8 cellular contexts compared by ENCODE assay signal in genomic region chr19:21463449-21464105, GRCh38. TPM values are rescaled to one million over a fixed set of nuclear protein-coding genes. Genes with fewer than 3 reads are reported as not detected.
DNase-seq lines count a peak whose midpoint lies in the region; ATAC-seq and TF ChIP-seq lines count a peak whose summit lies in the region.

No MANE protein-coding gene starts in this region.

- H3K27me3 Mint-ChIP-seq in T-helper 17 cell = peaks cover 15% of the 10 kb centered on the region
- H3K27me3 Mint-ChIP-seq in natural killer cell treated with Interleukin-12 subunit alpha and Interleukin-12 subunit beta and Interleukin-15 and Interleukin-18, amount 100 ng/mL, for 72 hours = peaks cover 0 to 2% of the 10 kb centered on the region in 2 donors
- no peaks in the 10 kb centered on the region for H3K27me3 Mint-ChIP-seq in Caco-2 (ENCODE audit: insufficient read depth, unreplicated experiment)

- H3K4me3 ChIP-seq in ACC112 (ENCODE audit: low read depth, low read length) (peak overlapping the region; percentile 59), H7 (ENCODE audit: insufficient read depth, low read depth, low read length) (peak overlapping the region; percentile 86), tibial nerve (no peak overlapping the region), Caco-2 (ENCODE audit: low read depth, low read length) (no peak overlapping the region)

- no peak for TF ChIP-seq CTCF in tibial nerve (IDR thresholded peaks at IDR 0.05)
- no peak for TF ChIP-seq CTCF in GM10266 (IDR thresholded peaks at IDR 0.05; ENCODE audit: control insufficient read depth, insufficient read depth, low read depth, missing control alignments)
- TF ChIP-seq CTCF in Caco-2 (IDR thresholded peaks at IDR 0.05; ENCODE audit: insufficient read depth in 1 of 2, low read depth in 1 of 2, low read length in 1 of 2, severe bottlenecking in 1 of 2, unreplicated experiment in 1 of 2) = no peak

- peaks cover 3% of the 10 kb centered on the region for H3K9me3 Mint-ChIP-seq in natural killer cell treated with Interleukin-12 subunit alpha and Interleukin-12 subunit beta and Interleukin-15 and Interleukin-18, amount 100 ng/mL, for 72 hours
- H3K9me3 Mint-ChIP-seq in Caco-2 (ENCODE audit: unreplicated experiment) = peaks cover 16% of the 10 kb centered on the region

- no peak for TF ChIP-seq EP300 in tibial nerve (IDR thresholded peaks at IDR 0.05)

- 2 to 3% methylated on average over 25 to 38 of the region's 38 CpGs for WGBS in tibial nerve, 2 donors

- CTCF ChIA-PET in Caco-2 (lab: Charles Lee) = no interaction called here

- H3K27me3 ChIP-seq in ACC112 (ENCODE audit: insufficient read depth, low read length) (no peaks in the 10 kb centered on the region), H7 (ENCODE audit: control insufficient read depth, insufficient read depth, low read length) (no peaks in the 10 kb centered on the region), tibial nerve (no peaks in the 10 kb centered on the region), Caco-2 (replicated peaks; ENCODE audit: control insufficient read depth, insufficient read depth, low read length) (no peaks in the 10 kb centered on the region)

- H3K4me1 ChIP-seq in ACC112 (ENCODE audit: control insufficient read depth, insufficient read depth, low read length, unreplicated experiment) (no peaks in the 10 kb centered on the region), tibial nerve (no peaks in the 10 kb centered on the region), Caco-2 (no peaks in the 10 kb centered on the region)

- H2AFZ ChIP-seq in ACC112 (ENCODE audit: low read length, unreplicated experiment) = no peak overlapping the region

- H3K36me3 Mint-ChIP-seq in T-helper 17 cell (ENCODE audit: low read depth) = peaks cover 5% of the 10 kb centered on the region
- H3K36me3 Mint-ChIP-seq in natural killer cell treated with Interleukin-12 subunit alpha and Interleukin-12 subunit beta and Interleukin-15 and Interleukin-18, amount 100 ng/mL, for 72 hours = peaks cover 17% of the 10 kb centered on the region
- no peaks in the 10 kb centered on the region for H3K36me3 Mint-ChIP-seq in Caco-2 (ENCODE audit: insufficient read depth, unreplicated experiment)

- H3K36me3 ChIP-seq in ACC112 (ENCODE audit: insufficient read depth, low read length) (no peaks in the 10 kb centered on the region), H7 (replicated peaks; ENCODE audit: control insufficient read depth, insufficient read depth, low read length) (peaks cover 3% of the 10 kb centered on the region), tibial nerve (no peaks in the 10 kb centered on the region), Caco-2 (ENCODE audit: control insufficient read depth, insufficient read depth, low read length) (no peaks in the 10 kb centered on the region)

- intact Hi-C loops in Caco-2 (cut with micrococcal nuclease; ENCODE audit: unreplicated experiment) = no loop called here

- H3K9me3 ChIP-seq in T-helper 17 cell (ENCODE audit: control insufficient read depth, low read length, poor library complexity, severe bottlenecking) = no peaks in the 10 kb centered on the region
- H3K9me3 ChIP-seq in tibial nerve = peaks cover 0 to 41% (median 0%) of the 10 kb centered on the region in 4 donors
- H3K9me3 ChIP-seq in Caco-2 = peaks cover 3% of the 10 kb centered on the region; the same call in 1 of the 2 replicates

- POLR2A ChIA-PET in Caco-2 (lab: Charles Lee) = no interaction called here

- H3K4me3 Mint-ChIP-seq in T-helper 17 cell = peak overlapping the region; percentile 88
- peak overlapping the region; percentile 86 for H3K4me3 Mint-ChIP-seq in natural killer cell treated with Interleukin-12 subunit alpha and Interleukin-12 subunit beta and Interleukin-15 and Interleukin-18, amount 100 ng/mL, for 72 hours
- H3K4me3 Mint-ChIP-seq in Caco-2 (ENCODE audit: unreplicated experiment) = no peak overlapping the region

- no peak overlapping the region for H3K27ac ChIP-seq in ACC112 (ENCODE audit: low read depth, low read length)
- H3K27ac ChIP-seq in tibial nerve = no peak overlapping the region

- H3K79me2 ChIP-seq in ACC112 (ENCODE audit: control insufficient read depth, insufficient read depth, low read length, unreplicated experiment) = no peaks in the 10 kb centered on the region

- H3K4me1 Mint-ChIP-seq in T-helper 17 cell = peaks cover 4% of the 10 kb centered on the region
- H3K4me1 Mint-ChIP-seq in natural killer cell treated with Interleukin-12 subunit alpha and Interleukin-12 subunit beta and Interleukin-15 and Interleukin-18, amount 100 ng/mL, for 72 hours (ENCODE audit: low read depth in 2 of 2) = peaks cover 4 to 7% of the 10 kb centered on the region in 2 donors
- H3K4me1 Mint-ChIP-seq in Caco-2 (ENCODE audit: low read depth, unreplicated experiment) = no peaks in the 10 kb centered on the region

- peak; percentile 96 for DNase-seq in H7
- no peak for DNase-seq in T-helper 17 cell
- DNase-seq in effector CD4-positive, alpha-beta T cell = peak; percentile 15
- DNase-seq in natural killer cell treated with Interleukin-12 subunit alpha and Interleukin-12 subunit beta and Interleukin-15 and Interleukin-18, amount 100 ng/mL, for 72 hours (ENCODE audit: low spot score) = peak; percentile 76
- DNase-seq in tibial nerve (ENCODE audit: low spot score in 2 of 2) = no peak
- DNase-seq in GM10266 (ENCODE audit: extremely low spot score) = no peak
- DNase-seq in Caco-2 = no peak

- peak; percentile 89 for ATAC-seq in T-helper 17 cell
- peak; percentile 74 to 93 for ATAC-seq in natural killer cell treated with Interleukin-12 subunit alpha and Interleukin-12 subunit beta and Interleukin-15 and Interleukin-18, amount 100 ng/mL, for 72 hours

- H3K27ac Mint-ChIP-seq in T-helper 17 cell (peak overlapping the region; percentile 67), Caco-2 (ENCODE audit: unreplicated experiment) (no peak overlapping the region)
- H3K27ac Mint-ChIP-seq in natural killer cell treated with Interleukin-12 subunit alpha and Interleukin-12 subunit beta and Interleukin-15 and Interleukin-18, amount 100 ng/mL, for 72 hours = peak overlapping the region in 1 of 2 donors; percentile 47

- no peak for TF ChIP-seq POLR2A in tibial nerve (IDR thresholded peaks at IDR 0.05)

- BruUV-seq in Caco-2 (replicated peaks; lab: Mats Ljungman, UMichigan) = no TSS peak

RNA-seq across cellular contexts. Expression of gene ZNF429, which starts 41.8 kb away (rescaled TPM):
- total RNA-seq in H7 (2014; rRNA removed; shearing (Covaris generic)) = 4.8 and 5.4 TPM in 2 replicates
- 10 to 100 TPM; 10.7 to 12.4 TPM for total RNA-seq in T-helper 17 cell
- 10 to 100 TPM; 10.9 to 11.0 TPM for total RNA-seq in natural killer cell treated with Interleukin-12 subunit alpha and Interleukin-12 subunit beta and Interleukin-15 and Interleukin-18, amount 100 ng/mL, for 72 hours
- 10 to 100 TPM in 3 of 4 donors, 1 to 10 TPM in 1; 9.8 to 20.5 (median 17.2) TPM for total RNA-seq in tibial nerve
- 0.29 TPM in 1 of 2 replicates, not detected in the other for total RNA-seq in Caco-2 (2022)

Comparison
In these comparisons a context has a peak if more than half of its experiments do, and no peak if none do; other contexts are left out.
1. H3K4me3 ChIP-seq: peak in ACC112 (single experiment) and H7 (single experiment); none in tibial nerve (0 of 4) and Caco-2 (single experiment).
2. DNase-seq: peak in H7 (single experiment), effector CD4-positive, alpha-beta T cell (single experiment) and natural killer cell treated with Interleukin-12 subunit alpha and Interleukin-12 subunit beta and Interleukin-15 and Interleukin-18, amount 100 ng/mL, for 72 hours (single experiment); none in T-helper 17 cell (0 of 3), tibial nerve (0 of 2), GM10266 (single experiment) and Caco-2 (0 of 2).